In the genomic region with DNA sequence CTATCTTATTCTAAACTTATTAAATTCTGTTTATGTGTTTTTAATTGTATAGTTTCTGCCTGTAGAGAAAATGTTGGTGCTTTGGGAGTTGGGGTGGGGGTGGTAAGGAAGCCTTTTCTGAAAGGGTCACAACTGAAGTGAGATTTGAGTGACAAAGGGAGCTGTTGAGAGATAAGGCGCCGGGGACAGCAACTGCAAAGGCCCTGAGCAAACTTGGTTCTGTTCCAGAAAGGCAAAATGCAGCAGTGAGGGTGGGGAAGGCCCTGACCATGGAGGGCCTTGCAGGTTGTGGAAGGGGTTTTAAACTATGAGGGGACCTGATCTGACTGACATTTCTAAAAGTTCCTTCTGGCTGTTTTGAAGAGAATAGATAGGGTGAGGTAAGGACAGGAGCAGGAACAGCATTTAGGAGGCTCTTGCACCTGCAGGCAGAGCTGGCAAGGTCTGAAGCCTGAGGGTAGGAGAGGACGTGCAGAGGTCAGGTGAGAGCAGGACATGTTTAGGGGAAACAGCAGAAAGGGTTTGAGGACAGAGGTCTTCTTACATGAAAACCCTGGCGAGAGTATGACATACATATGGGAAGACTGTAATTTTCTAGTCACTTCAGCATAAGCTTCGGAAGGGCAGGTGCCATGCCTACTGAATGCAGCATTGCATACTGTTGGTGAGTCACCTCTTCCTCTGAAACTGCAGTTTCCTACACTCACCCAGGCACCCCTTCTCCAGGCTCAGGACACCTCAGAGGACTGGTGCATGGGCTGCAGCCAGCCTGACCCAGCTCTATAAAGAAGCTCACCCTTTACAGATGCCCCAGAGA, we compare ENCODE assay signal across 15 cellular contexts.
DNase-seq lines count a peak whose midpoint lies in the region; ATAC-seq, FAIRE-seq and TF ChIP-seq lines count a peak whose summit lies in the region.
"Had no signal": no experiment of that assay in that cellular context is flagged by ENCODE, and none has a peak within 500 bp of the region (broad histone marks: within the 10 kb centered on the region; RNA-seq: fewer than 3 reads in every experiment).

No MANE protein-coding gene starts in this region.

- H3K9me3 ChIP-seq in neuron (ENCODE audit: low read length): no peaks in the 10 kb centered on the region

- no peaks in the 10 kb centered on the region for H3K36me3 ChIP-seq in neuron (ENCODE audit: insufficient read depth, low read length)
- H3K36me3 ChIP-seq: transverse colon had no signal

- FAIRE-seq in H54 (lab: Jason Lieb, UNC): peak; percentile 43

- peak overlapping the region; percentile 4 for H2AFZ ChIP-seq in neuron (ENCODE audit: low read depth, low read length)

- no peak for TF ChIP-seq CTCF in fibroblast of mammary gland (conservative IDR thresholded peaks at IDR 0.05; ENCODE audit: control insufficient read depth, insufficient read depth, low read depth, low read length)

- no peak for ATAC-seq in GM21723 (IDR thresholded peaks at IDR 0.05; ENCODE audit: unreplicated experiment)

- H3K4me3 ChIP-seq in fibroblast of mammary gland (ENCODE audit: control insufficient read depth, low read depth, low read length) (no peak overlapping the region), neuron (ENCODE audit: low read length) (no peak overlapping the region)
- H3K4me3 ChIP-seq: transverse colon had no signal

- DNase-seq in H54 (ENCODE audit: insufficient read length, low spot score) (peak; percentile 7), SW480 (ENCODE audit: low spot score) (peak; percentile 8), fibroblast of mammary gland (ENCODE audit: low read depth) (peak; percentile 44), AG20443 (ENCODE audit: low spot score) (no peak), DMS 273 treated with DMSO at 0.1 percent for 48 hours (lab: John Stamatoyannopoulos, UW) (no peak)
- DNase-seq in NK-92 treated with Interleukin-12 subunit alpha and Interleukin-12 subunit beta, amount 100 ng/mL, for 24 hours (lab: John Stamatoyannopoulos, UW): no peak
- DNase-seq: activated naive CD8-positive, alpha-beta T cell treated with anti-CD3 and anti-CD28 coated beads, Interleukin-2, amount 10 ng/mL, durations not matched to agents 7 days and 5 days; cortex of kidney; DMS153; NCI-H1048; NCI-H2171 treated with DMSO at 0.1 percent for 48 hours; stimulated activated CD4-positive, alpha-beta T cell treated with anti-CD3 and anti-CD28 coated beads, Interleukin-2, amount 100 ng/mL, for 24 hours had no signal

- no peak for TF ChIP-seq POLR2A in H54 (IDR thresholded peaks at IDR 0.05; ENCODE audit: low read depth, low read length)

- no peaks in the 10 kb centered on the region for H3K27me3 ChIP-seq in neuron (ENCODE audit: insufficient read depth, low read length)
- H3K27me3 ChIP-seq: transverse colon had no signal

- H3K4me1 ChIP-seq in neuron (ENCODE audit: insufficient read depth, low read length): peaks cover 9% of the 10 kb centered on the region

Comparison
In these comparisons a context has a peak if more than half of its experiments do, and no peak if none do; other contexts are left out.
1. DNase-seq: peak in H54 (single experiment), SW480 (single experiment) and fibroblast of mammary gland (single experiment); none in NK-92 treated with Interleukin-12 subunit alpha and Interleukin-12 subunit beta, amount 100 ng/mL, for 24 hours (single experiment), AG20443 (single experiment) and DMS 273 treated with DMSO at 0.1 percent for 48 hours (single experiment).